Comparison of ENCODE assay signal across 10 cellular contexts in the genomic region with DNA sequence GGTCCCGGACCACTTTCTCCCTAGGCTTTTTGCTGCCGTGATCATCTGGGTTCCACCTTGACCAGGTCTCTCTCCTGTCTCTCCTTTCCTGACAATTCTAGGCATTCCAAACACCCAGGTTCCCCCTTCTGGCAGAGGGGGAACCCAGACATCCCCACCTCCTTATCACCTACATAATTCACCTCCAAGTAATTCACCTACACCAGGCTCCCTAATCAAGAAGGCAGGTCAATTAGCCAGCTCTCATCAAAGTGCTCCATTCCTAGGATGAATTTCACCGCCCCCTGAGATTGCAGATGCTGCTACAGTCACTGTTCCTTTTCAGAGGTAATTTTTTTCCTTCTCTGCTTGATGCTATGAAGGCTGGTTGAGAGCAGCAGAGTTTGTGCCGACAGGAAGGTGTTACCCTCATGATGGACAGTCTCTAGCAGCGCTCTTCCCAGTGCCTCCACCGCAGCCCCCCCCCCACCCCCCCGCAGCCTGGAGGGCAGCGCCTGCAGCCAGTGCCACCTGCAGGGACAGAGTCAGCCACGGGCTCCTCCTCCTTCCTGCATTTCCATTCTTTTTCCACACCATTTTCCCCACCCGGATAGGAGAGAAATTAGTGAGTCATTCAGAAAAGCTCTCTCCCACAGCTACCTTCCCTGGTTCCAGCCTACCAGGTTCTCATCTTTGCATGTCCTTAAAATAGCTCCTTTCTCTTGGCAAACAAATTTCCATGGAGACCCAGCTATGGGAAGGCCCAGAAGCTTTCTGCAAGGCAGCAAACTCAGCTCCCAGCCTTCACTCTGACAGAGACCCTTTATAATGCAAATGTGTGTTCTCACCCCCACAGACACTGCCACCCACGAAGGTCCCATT. TPM values are rescaled to one million over a fixed set of nuclear protein-coding genes. Genes with fewer than 3 reads are reported as not detected.
DNase-seq lines count a peak whose midpoint lies in the region; ATAC-seq and TF ChIP-seq lines count a peak whose summit lies in the region.
"Had no signal": no experiment of that assay in that cellular context is flagged by ENCODE, and none has a peak within 500 bp of the region (broad histone marks: within the 10 kb centered on the region; RNA-seq: fewer than 3 reads in every experiment).

No MANE protein-coding gene starts in this region.

- peaks cover 4% of the 10 kb centered on the region for H3K36me3 Mint-ChIP-seq in activated CD4-positive, alpha-beta T cell treated with anti-CD3 and anti-CD28 coated beads for 36 hours (ENCODE audit: low read depth)

- peaks cover 7% of the 10 kb centered on the region for H3K4me1 Mint-ChIP-seq in activated CD4-positive, alpha-beta T cell treated with anti-CD3 and anti-CD28 coated beads for 36 hours

- POLR2A ChIA-PET in activated CD4-positive, alpha-beta T cell treated with anti-CD3 and anti-CD28 coated beads for 36 hours (lab: Charles Lee): no interaction called here

- TF ChIP-seq CTCF in retinal pigment epithelial cell (conservative IDR thresholded peaks at IDR 0.05; ENCODE audit: low read depth, low read length): no peak

- intact Hi-C loops in activated CD4-positive, alpha-beta T cell treated with anti-CD3 and anti-CD28 coated beads for 36 hours (cut with DNase I, micrococcal nuclease): no loop called here
- intact Hi-C loops in head of caudate nucleus (cut with DNase I): no loop called here

- CTCF ChIA-PET in activated CD4-positive, alpha-beta T cell treated with anti-CD3 and anti-CD28 coated beads for 36 hours (lab: Charles Lee): interaction anchor here (0.6 to 0.9 kb wide), 3 partner anchors 152 to 490 kb away, joined by 3 to 4 read pairs (median 3); no protein-coding TSS in a partner anchor

- no peak overlapping the region for H3K4me3 Mint-ChIP-seq in activated CD4-positive, alpha-beta T cell treated with anti-CD3 and anti-CD28 coated beads for 36 hours

- H3K27ac Mint-ChIP-seq in activated CD4-positive, alpha-beta T cell treated with anti-CD3 and anti-CD28 coated beads for 36 hours: peak overlapping the region; percentile 15

- no peaks in the 10 kb centered on the region for H3K27me3 Mint-ChIP-seq in activated CD4-positive, alpha-beta T cell treated with anti-CD3 and anti-CD28 coated beads for 36 hours

- DNase-seq in activated CD4-positive, alpha-beta T cell treated with anti-CD3 and anti-CD28 coated beads for 36 hours: no peak
- no peak for DNase-seq in activated CD4-positive, alpha-beta T cell treated with anti-CD3 and anti-CD28 coated beads for 48 hours
- peak; percentile 85 for DNase-seq in SW480 (ENCODE audit: low spot score)
- peak; percentile 20 to 95 (median 74) for DNase-seq in head of caudate nucleus
- peak; percentile 55 for DNase-seq in retinal pigment epithelial cell (ENCODE audit: low read depth)
- DNase-seq in NCI-H524 (lab: John Stamatoyannopoulos, UW): no peak
- DNase-seq in NCI-H1436 treated with DMSO at 0.1 percent for 48 hours (lab: John Stamatoyannopoulos, UW): no peak
- no peak for DNase-seq in HuH-7 (ENCODE audit: low spot score)
- DNase-seq: kidney, NCI-H1694 treated with DMSO at 0.1 percent for 48 hours had no signal

- H3K4me3 ChIP-seq in retinal pigment epithelial cell (ENCODE audit: low read length): no peak overlapping the region

- no peaks in the 10 kb centered on the region for H3K9me3 Mint-ChIP-seq in activated CD4-positive, alpha-beta T cell treated with anti-CD3 and anti-CD28 coated beads for 36 hours (ENCODE audit: low read depth)

- ATAC-seq in activated CD4-positive, alpha-beta T cell treated with anti-CD3 and anti-CD28 coated beads for 36 hours: no peak

RNA-seq across cellular contexts. Expression of a gene that starts 42.1 kb away (rescaled TPM):
- total RNA-seq in activated CD4-positive, alpha-beta T cell treated with anti-CD3 and anti-CD28 coated beads for 36 hours: 10 to 100 TPM; 23.0 to 24.6 TPM

Comparison
In these comparisons a context has a peak if more than half of its experiments do, and no peak if none do; other contexts are left out.
1. DNase-seq: peak in SW480 (single experiment), head of caudate nucleus (42 of 42) and retinal pigment epithelial cell (single experiment); none in activated CD4-positive, alpha-beta T cell treated with anti-CD3 and anti-CD28 coated beads for 36 hours (single experiment), activated CD4-positive, alpha-beta T cell treated with anti-CD3 and anti-CD28 coated beads for 48 hours (single experiment), NCI-H524 (0 of 2), NCI-H1436 treated with DMSO at 0.1 percent for 48 hours (single experiment) and HuH-7 (single experiment).